1 cellular context compared by ENCODE assay signal in genomic region chr11:125261471-125262087, GRCh38.
TF ChIP-seq lines count a peak whose summit lies in the region.

No MANE protein-coding gene starts in this region.

TF ChIP-seq in WTC11, 78 proteins besides CTCF, POLR2A, EP300 and RAD21 (continued from another document):
- TF ChIP-seq, protein P1, sequence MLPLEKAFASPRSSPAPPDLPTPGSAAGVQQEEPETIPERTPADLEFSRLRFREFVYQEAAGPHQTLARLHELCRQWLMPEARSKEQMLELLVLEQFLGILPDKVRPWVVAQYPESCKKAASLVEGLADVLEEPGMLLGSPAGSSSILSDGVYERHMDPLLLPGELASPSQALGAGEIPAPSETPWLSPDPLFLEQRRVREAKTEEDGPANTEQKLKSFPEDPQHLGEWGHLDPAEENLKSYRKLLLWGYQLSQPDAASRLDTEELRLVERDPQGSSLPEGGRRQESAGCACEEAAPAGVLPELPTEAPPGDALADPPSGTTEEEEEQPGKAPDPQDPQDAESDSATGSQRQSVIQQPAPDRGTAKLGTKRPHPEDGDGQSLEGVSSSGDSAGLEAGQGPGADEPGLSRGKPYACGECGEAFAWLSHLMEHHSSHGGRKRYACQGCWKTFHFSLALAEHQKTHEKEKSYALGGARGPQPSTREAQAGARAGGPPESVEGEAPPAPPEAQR (CRISPR knock-in tag; IDR thresholded peaks at IDR 0.05) = no peak
- TF ChIP-seq RORB (CRISPR knock-in tag; IDR thresholded peaks at IDR 0.05) = no peak
